Comparison of ENCODE assay signal across 8 cellular contexts in genomic region chr10:43128958-43129706, GRCh38. TPM values are rescaled to one million over a fixed set of nuclear protein-coding genes. Genes with fewer than 3 reads are reported as not detected.
DNase-seq lines count a peak whose midpoint lies in the region; ATAC-seq and TF ChIP-seq lines count a peak whose summit lies in the region.

No MANE protein-coding gene starts in this region.

- H3K27ac ChIP-seq in left lung, result peak overlapping the region; percentile 68 to 87
- H3K27ac ChIP-seq in CD4-positive, alpha-beta T cell (ENCODE audit: low read depth, low read length), result no peak overlapping the region

- H3K4me3 Mint-ChIP-seq in activated T-helper 2 cell treated with anti-CD3 and anti-CD28 coated beads, Interferon-gamma antibody, Interleukin-2, Interleukin-4, amounts not matched to agents 10 μg/mL and 5 μg/mL and 100 μg/mL, durations not matched to agents 14 hours and 24 hours and 36 hours (ENCODE audit: low read depth), result no peak overlapping the region
- no peak overlapping the region for H3K4me3 Mint-ChIP-seq in CD4-positive, alpha-beta T cell

- POLR2A ChIA-PET in CD4-positive, alpha-beta T cell (lab: Charles Lee), result interaction anchor here (1.1 kb wide), 1 partner anchor 10 kb away, joined by 4 read pairs; no protein-coding TSS in a partner anchor

- TF ChIP-seq CTCF in GM10266 (IDR thresholded peaks at IDR 0.05; ENCODE audit: control insufficient read depth, insufficient read depth, low read depth, missing control alignments), result no peak
- no peak for TF ChIP-seq CTCF in left lung (IDR thresholded peaks at IDR 0.05)
- TF ChIP-seq CTCF in CD4-positive, alpha-beta T cell (IDR thresholded peaks at IDR 0.05), result no peak

- no peak overlapping the region for H3K4me3 ChIP-seq in left lung

- peaks cover 4 to 27% of the 10 kb centered on the region in 2 donors for H3K4me1 ChIP-seq in left lung

- H3K27ac Mint-ChIP-seq in activated T-helper 2 cell treated with anti-CD3 and anti-CD28 coated beads, Interferon-gamma antibody, Interleukin-2, Interleukin-4, amounts not matched to agents 10 μg/mL and 5 μg/mL and 100 μg/mL, durations not matched to agents 14 hours and 24 hours and 36 hours, result peak overlapping the region; percentile 86
- no peak overlapping the region for H3K27ac Mint-ChIP-seq in CD4-positive, alpha-beta T cell

- H3K9me3 ChIP-seq in left lung, result no peaks in the 10 kb centered on the region
- no peaks in the 10 kb centered on the region for H3K9me3 ChIP-seq in CD4-positive, alpha-beta T cell (ENCODE audit: control insufficient read depth, low read length)

- DNase-seq in GM10266 (ENCODE audit: extremely low spot score), result peak; percentile 72
- DNase-seq in HS-5 (ENCODE audit: low read depth), result peak; percentile 78
- peak; percentile 32 for DNase-seq in activated T-helper 2 cell treated with anti-CD3 and anti-CD28 coated beads, Interferon-gamma antibody, Interleukin-2, Interleukin-4, amounts not matched to agents 10 μg/mL and 5 μg/mL and 100 μg/mL, durations not matched to agents 14 hours and 24 hours and 36 hours (ENCODE audit: low spot score)
- no peak for DNase-seq in left lung
- DNase-seq in CD4-positive, alpha-beta T cell, result no peak
- no peak for DNase-seq in NCI-H187 treated with DMSO at 0.1 percent for 48 hours (lab: John Stamatoyannopoulos, UW)
- DNase-seq in NCI-H510A treated with DMSO at 0.1 percent for 48 hours (lab: John Stamatoyannopoulos, UW), result no peak

- no peaks in the 10 kb centered on the region for H3K9me3 Mint-ChIP-seq in activated T-helper 2 cell treated with anti-CD3 and anti-CD28 coated beads, Interferon-gamma antibody, Interleukin-2, Interleukin-4, amounts not matched to agents 10 μg/mL and 5 μg/mL and 100 μg/mL, durations not matched to agents 14 hours and 24 hours and 36 hours
- no peaks in the 10 kb centered on the region for H3K9me3 Mint-ChIP-seq in CD4-positive, alpha-beta T cell

- H3K4me1 Mint-ChIP-seq in activated T-helper 2 cell treated with anti-CD3 and anti-CD28 coated beads, Interferon-gamma antibody, Interleukin-2, Interleukin-4, amounts not matched to agents 10 μg/mL and 5 μg/mL and 100 μg/mL, durations not matched to agents 14 hours and 24 hours and 36 hours (ENCODE audit: low read depth), result peaks cover 46% of the 10 kb centered on the region
- peaks cover 4% of the 10 kb centered on the region for H3K4me1 Mint-ChIP-seq in CD4-positive, alpha-beta T cell (ENCODE audit: low read depth)

- CTCF ChIA-PET in CD4-positive, alpha-beta T cell (lab: Charles Lee), result no interaction called here

- intact Hi-C loops in activated T-helper 2 cell treated with anti-CD3 and anti-CD28 coated beads, Interferon-gamma antibody, Interleukin-2, Interleukin-4, amounts not matched to agents 10 μg/mL and 5 μg/mL and 100 μg/mL, durations not matched to agents 14 hours and 24 hours and 36 hours (cut with micrococcal nuclease), result loop anchor here (1.0 to 10.0 kb wide), 4 partner anchors 8 to 466 kb away; partner anchors contain the start of gene CSGALNACT2
- intact Hi-C loops in left lung (cut with DNase I), result no loop called here
- intact Hi-C loops in CD4-positive, alpha-beta T cell (cut with DNase I, micrococcal nuclease), result no loop called here

- no peaks in the 10 kb centered on the region for H3K27me3 ChIP-seq in left lung
- H3K27me3 ChIP-seq in CD4-positive, alpha-beta T cell (ENCODE audit: control insufficient read depth, insufficient read depth, low read length), result no peaks in the 10 kb centered on the region

- H3K36me3 ChIP-seq in left lung, result no peaks in the 10 kb centered on the region

- no peaks in the 10 kb centered on the region for H3K27me3 Mint-ChIP-seq in activated T-helper 2 cell treated with anti-CD3 and anti-CD28 coated beads, Interferon-gamma antibody, Interleukin-2, Interleukin-4, amounts not matched to agents 10 μg/mL and 5 μg/mL and 100 μg/mL, durations not matched to agents 14 hours and 24 hours and 36 hours (ENCODE audit: low read depth)
- no peaks in the 10 kb centered on the region for H3K27me3 Mint-ChIP-seq in CD4-positive, alpha-beta T cell

- no peaks in the 10 kb centered on the region for H3K36me3 Mint-ChIP-seq in activated T-helper 2 cell treated with anti-CD3 and anti-CD28 coated beads, Interferon-gamma antibody, Interleukin-2, Interleukin-4, amounts not matched to agents 10 μg/mL and 5 μg/mL and 100 μg/mL, durations not matched to agents 14 hours and 24 hours and 36 hours (ENCODE audit: low read depth)
- H3K36me3 Mint-ChIP-seq in CD4-positive, alpha-beta T cell (ENCODE audit: low read depth), result no peaks in the 10 kb centered on the region

- ATAC-seq in GM21528 (IDR thresholded peaks at IDR 0.05; ENCODE audit: low FRiP score, unreplicated experiment) (peak; percentile 62), left lung (peak; percentile 81)
- ATAC-seq in CD4-positive, alpha-beta T cell (ENCODE audit: poor library complexity), result no peak

RNA-seq across cellular contexts. Expression of gene CSGALNACT2, which starts 9.1 kb away (rescaled TPM):
- total RNA-seq in activated T-helper 2 cell treated with anti-CD3 and anti-CD28 coated beads, Interferon-gamma antibody, Interleukin-2, Interleukin-4, amounts not matched to agents 10 μg/mL and 5 μg/mL and 100 μg/mL, durations not matched to agents 14 hours and 24 hours and 36 hours, result 25.2 and 25.6 TPM in 2 replicates
- total RNA-seq in left lung, result 10 to 100 TPM; 32.4 to 39.9 TPM
- 10 to 100 TPM; 59.4 to 60.9 TPM for total RNA-seq in CD4-positive, alpha-beta T cell

RNA-seq across cellular contexts. Expression of gene RET, which starts 52.3 kb away (rescaled TPM):
- 0.21 and 0.59 TPM in 2 replicates for total RNA-seq in activated T-helper 2 cell treated with anti-CD3 and anti-CD28 coated beads, Interferon-gamma antibody, Interleukin-2, Interleukin-4, amounts not matched to agents 10 μg/mL and 5 μg/mL and 100 μg/mL, durations not matched to agents 14 hours and 24 hours and 36 hours
- total RNA-seq in left lung, result 1 to 10 TPM in 1 of 2 donors, under 1 TPM in 1; 0.97 to 1.0 TPM
- not detected for total RNA-seq in CD4-positive, alpha-beta T cell

Comparison
In these comparisons a context has a peak if more than half of its experiments do, and no peak if none do; other contexts are left out.
1. DNase-seq: peak in GM10266 (single experiment), HS-5 (single experiment) and activated T-helper 2 cell treated with anti-CD3 and anti-CD28 coated beads, Interferon-gamma antibody, Interleukin-2, Interleukin-4, amounts not matched to agents 10 μg/mL and 5 μg/mL and 100 μg/mL, durations not matched to agents 14 hours and 24 hours and 36 hours (single experiment); none in left lung (0 of 2), CD4-positive, alpha-beta T cell (0 of 10), NCI-H187 treated with DMSO at 0.1 percent for 48 hours (single experiment) and NCI-H510A treated with DMSO at 0.1 percent for 48 hours (single experiment).